In the genomic region with DNA sequence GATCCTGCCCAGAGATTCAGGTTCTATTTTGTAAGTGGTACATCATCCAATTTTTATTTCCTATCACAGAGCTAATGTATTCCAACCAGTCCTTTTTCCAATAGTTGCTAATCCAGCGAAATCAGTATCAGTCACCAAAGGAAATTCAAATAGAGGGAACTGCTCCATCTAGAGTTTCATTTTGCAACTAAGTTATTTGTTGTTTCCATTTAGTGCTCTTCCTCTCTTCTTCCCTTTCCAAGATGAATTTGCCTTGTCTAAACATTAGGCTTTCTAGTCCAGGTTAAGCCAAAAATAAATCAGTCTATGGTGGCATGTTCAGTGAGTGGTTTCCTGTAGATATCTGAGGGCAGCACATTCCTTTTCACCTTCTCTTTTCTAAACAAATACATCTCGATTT, we compare ENCODE assay signal across 9 cellular contexts.
DNase-seq lines count a peak whose midpoint lies in the region; ATAC-seq and TF ChIP-seq lines count a peak whose summit lies in the region.
"Had no signal": no experiment of that assay in that cellular context is flagged by ENCODE, and none has a peak within 500 bp of the region (broad histone marks: within the 10 kb centered on the region; RNA-seq: fewer than 3 reads in every experiment).

No MANE protein-coding gene starts in this region.

- no peaks in the 10 kb centered on the region for H3K27me3 ChIP-seq in SK-N-SH (ENCODE audit: insufficient read depth)

- no peaks in the 10 kb centered on the region for H3K9me2 ChIP-seq in SK-N-SH

- DNase-seq in DMS53 (lab: John Stamatoyannopoulos, UW) (peak; percentile 32), DMS53 treated with DMSO at 0.1 percent for 48 hours (lab: John Stamatoyannopoulos, UW; ENCODE audit: unreplicated experiment) (no peak), SK-N-SH (no peak), glomerular endothelial cell (ENCODE audit: extremely low read depth, low read depth, low spot score) (peak; percentile 45), superior temporal gyrus (ENCODE audit: extremely low spot score) (peak; percentile 76), retina (no peak)
- no peak for DNase-seq in activated effector memory CD4-positive, alpha-beta T cell treated with Interleukin-2 at 50 U/mL for 16 hours
- DNase-seq: 8988T had no signal

- H3K27ac ChIP-seq in SK-N-SH (ENCODE audit: low read depth in 2 of 2, low read length in 1 of 2): no peak overlapping the region

- TF ChIP-seq EP300 in SK-N-SH (IDR thresholded peaks at IDR 0.05; ENCODE audit: borderline replicate concordance in 1 of 2, low read depth in 1 of 2, low read length in 1 of 2): no peak

- 0 out of 4 replicates have a peak, but pooled peaks cover 0 to 5% of the 10 kb centered on the region in 2 experiments for H3K4me1 ChIP-seq in SK-N-SH (ENCODE audit: control insufficient read depth in 1 of 2, insufficient read depth in 2 of 2, low read depth in 1 of 2, low read length in 1 of 2)

- POLR2A ChIA-PET in SK-N-SH (lab: Yijun Ruan, JAX): no interaction called here

- H3K4me2 ChIP-seq in SK-N-SH: no peak overlapping the region

- no peaks in the 10 kb centered on the region for H4K20me1 ChIP-seq in SK-N-SH (ENCODE audit: insufficient read depth)

- WGBS in SK-N-SH (ENCODE audit: low lambda C conversion rate): 82% methylated on average over 2 of the region's 2 CpGs

- peak; percentile 53 for TF ChIP-seq RAD21 in SK-N-SH (IDR thresholded peaks at IDR 0.05; ENCODE audit: low read length)

- peak; percentile 58 for TF ChIP-seq CTCF in SK-N-SH (IDR thresholded peaks at IDR 0.05)

- CTCF ChIA-PET in SK-N-SH (lab: Yijun Ruan, JAX): interaction anchor here (0.6 to 2.6 kb wide), 7 partner anchors 9 to 325 kb away, joined by 3 to 10 read pairs (median 3); a partner anchor contains a TSS

- no peaks in the 10 kb centered on the region for H3K9me3 ChIP-seq in SK-N-SH

- H2AFZ ChIP-seq in SK-N-SH (ENCODE audit: low read depth): 0 out of 2 replicates have a peak overlapping the region, but pooled peaks have one; percentile 33

- ATAC-seq in GM18868 (IDR thresholded peaks at IDR 0.05; ENCODE audit: unreplicated experiment): no peak

- no peaks in the 10 kb centered on the region for H3K79me2 ChIP-seq in SK-N-SH (ENCODE audit: insufficient read depth)

- H3K4me3 ChIP-seq in SK-N-SH (ENCODE audit: low read depth in 2 of 2, low read length in 1 of 2): no peak overlapping the region

- H3F3A ChIP-seq in SK-N-SH (replicated peaks; ENCODE audit: insufficient read depth): no peaks in the 10 kb centered on the region

- no peaks in the 10 kb centered on the region for H3K36me3 ChIP-seq in SK-N-SH (replicated peaks in 1 of 2; ENCODE audit: control insufficient read depth in 1 of 2, insufficient read depth in 2 of 2, low read length in 1 of 2)

- H3K9ac ChIP-seq in SK-N-SH: no peak overlapping the region

TF ChIP-seq in SK-N-SH, 30 proteins besides CTCF, POLR2A, EP300 and RAD21:
- TF ChIP-seq RFX5 (IDR thresholded peaks at IDR 0.05; ENCODE audit: low read length) (no peak), FOXJ3 (CRISPR knock-in tag; IDR thresholded peaks at IDR 0.05) (no peak), SMC3 (IDR thresholded peaks at IDR 0.05; ENCODE audit: low read depth, low read length) (peak; percentile 23)

Comparison
In these comparisons a context has a peak if more than half of its experiments do, and no peak if none do; other contexts are left out.
1. DNase-seq: peak in DMS53 (single experiment), glomerular endothelial cell (single experiment) and superior temporal gyrus (single experiment); none in DMS53 treated with DMSO at 0.1 percent for 48 hours (single experiment), SK-N-SH (single experiment), retina (single experiment) and activated effector memory CD4-positive, alpha-beta T cell treated with Interleukin-2 at 50 U/mL for 16 hours (single experiment).